In the genomic region with DNA sequence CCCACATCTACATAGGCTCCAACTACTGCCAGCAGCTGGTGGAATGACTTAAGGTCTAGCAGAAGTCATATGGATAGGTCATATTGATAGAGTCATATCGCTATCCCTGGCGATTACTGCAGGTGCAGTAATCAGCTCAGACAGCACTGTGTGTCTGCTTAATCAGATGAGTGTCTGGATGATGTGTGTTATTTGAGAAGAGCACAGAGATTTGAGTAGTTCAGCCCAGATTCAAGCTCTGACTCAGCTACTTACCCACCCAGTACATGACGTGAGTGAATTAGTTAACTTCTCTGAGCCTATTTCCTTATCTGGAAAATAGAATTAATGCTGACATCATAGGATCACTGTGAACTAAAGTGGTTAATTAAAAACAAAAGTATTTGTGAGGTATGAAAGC, we compare ENCODE assay signal across 22 cellular contexts.
DNase-seq lines count a peak whose midpoint lies in the region; ATAC-seq and TF ChIP-seq lines count a peak whose summit lies in the region.
"Had no signal": no experiment of that assay in that cellular context is flagged by ENCODE, and none has a peak within 500 bp of the region (broad histone marks: within the 10 kb centered on the region; RNA-seq: fewer than 3 reads in every experiment).

No MANE protein-coding gene starts in this region.

- H3K4me3 Mint-ChIP-seq in activated CD4-positive, alpha-beta T cell treated with anti-CD3 and anti-CD28 coated beads for 36 hours: no peak overlapping the region
- H3K4me3 Mint-ChIP-seq in activated T-helper 17 cell treated with anti-CD3 and anti-CD28 coated beads, Interleukin-2, amount 50 U/mL, for 72 hours: no peak overlapping the region
- H3K4me3 Mint-ChIP-seq: activated naive CD4-positive, alpha-beta T cell treated with anti-CD3 and anti-CD28 coated beads for 36 hours; memory B cell; naive B cell; type B pancreatic cell had no signal

- H3K27ac Mint-ChIP-seq in activated CD4-positive, alpha-beta T cell treated with anti-CD3 and anti-CD28 coated beads for 36 hours: no peak overlapping the region
- no peak overlapping the region for H3K27ac Mint-ChIP-seq in activated T-helper 17 cell treated with anti-CD3 and anti-CD28 coated beads, Interleukin-2, amount 50 U/mL, for 72 hours
- H3K27ac Mint-ChIP-seq: activated naive CD4-positive, alpha-beta T cell treated with anti-CD3 and anti-CD28 coated beads for 36 hours; memory B cell; type B pancreatic cell had no signal

- no peak overlapping the region for H3K27ac ChIP-seq in prostate gland
- H3K27ac ChIP-seq: A549, coronary artery, gastrocnemius medialis, sigmoid colon had no signal

- H3K4me1 ChIP-seq in prostate gland (replicated peaks): no peaks in the 10 kb centered on the region
- H3K4me1 ChIP-seq: A549, gastrocnemius medialis, sigmoid colon had no signal

- CTCF ChIA-PET in activated CD4-positive, alpha-beta T cell treated with anti-CD3 and anti-CD28 coated beads for 36 hours (lab: Charles Lee): interaction anchor here (0.5 to 1.4 kb wide), 3 partner anchors 15 to 153 kb away, joined by 3 to 4 read pairs (median 3); no protein-coding TSS in a partner anchor

- H3K4me1 Mint-ChIP-seq in activated CD4-positive, alpha-beta T cell treated with anti-CD3 and anti-CD28 coated beads for 36 hours: peaks cover 11% of the 10 kb centered on the region
- peaks cover 15% of the 10 kb centered on the region for H3K4me1 Mint-ChIP-seq in activated T-helper 17 cell treated with anti-CD3 and anti-CD28 coated beads, Interleukin-2, amount 50 U/mL, for 72 hours

- DNase-seq in activated CD4-positive, alpha-beta T cell treated with anti-CD3 and anti-CD28 coated beads for 36 hours: no peak
- no peak for DNase-seq in activated CD4-positive, alpha-beta T cell treated with anti-CD3 and anti-CD28 coated beads, Interleukin-2, amount 50 U/mL, for 48 hours
- DNase-seq in fibroblast of mammary gland (ENCODE audit: low read depth) (peak; percentile 63), NCI-H345 (lab: John Stamatoyannopoulos, UW) (no peak), prostate gland (ENCODE audit: low spot score) (no peak)
- DNase-seq in activated naive CD4-positive, alpha-beta T cell (lab: John Stamatoyannopoulos, UW): no peak
- DNase-seq: activated naive CD4-positive, alpha-beta T cell treated with anti-CD3 and anti-CD28 coated beads for 36 hours; DMS79 treated with DMSO at 0.1 percent for 48 hours; gastrocnemius medialis; KG1; naive B cell; NCI-H2029 treated with DMSO at 0.1 percent for 48 hours; NCI-H446 treated with DMSO at 0.1 percent for 48 hours; sigmoid colon; stimulated activated naive CD4-positive, alpha-beta T cell treated with Interleukin-2 at 50 U/mL for 16 hours; SW 1271 had no signal

- no peak overlapping the region for H3K4me3 ChIP-seq in fibroblast of mammary gland (ENCODE audit: control insufficient read depth, low read depth, low read length)
- no peak overlapping the region for H3K4me3 ChIP-seq in prostate gland
- H3K4me3 ChIP-seq: A549, coronary artery, gastrocnemius medialis, sigmoid colon had no signal

- TF ChIP-seq POLR2A in prostate gland (IDR thresholded peaks at IDR 0.05): no peak

- peaks cover 11% of the 10 kb centered on the region for H3K27me3 Mint-ChIP-seq in activated CD4-positive, alpha-beta T cell treated with anti-CD3 and anti-CD28 coated beads for 36 hours
- H3K27me3 Mint-ChIP-seq in activated T-helper 17 cell treated with anti-CD3 and anti-CD28 coated beads, Interleukin-2, amount 50 U/mL, for 72 hours: peaks cover 24% of the 10 kb centered on the region

- H3K9me3 Mint-ChIP-seq in activated CD4-positive, alpha-beta T cell treated with anti-CD3 and anti-CD28 coated beads for 36 hours (ENCODE audit: low read depth): peaks cover 4% of the 10 kb centered on the region
- H3K9me3 Mint-ChIP-seq in activated T-helper 17 cell treated with anti-CD3 and anti-CD28 coated beads, Interleukin-2, amount 50 U/mL, for 72 hours: peaks cover 6% of the 10 kb centered on the region

- no peaks in the 10 kb centered on the region for H3K36me3 Mint-ChIP-seq in activated CD4-positive, alpha-beta T cell treated with anti-CD3 and anti-CD28 coated beads for 36 hours (ENCODE audit: low read depth)
- H3K36me3 Mint-ChIP-seq in activated T-helper 17 cell treated with anti-CD3 and anti-CD28 coated beads, Interleukin-2, amount 50 U/mL, for 72 hours (ENCODE audit: low read depth): no peaks in the 10 kb centered on the region
- H3K36me3 Mint-ChIP-seq: type B pancreatic cell had no signal

- TF ChIP-seq CTCF in fibroblast of mammary gland (conservative IDR thresholded peaks at IDR 0.05; ENCODE audit: control insufficient read depth, insufficient read depth, low read depth, low read length) (no peak), prostate gland (IDR thresholded peaks at IDR 0.05) (no peak)

- ATAC-seq in activated CD4-positive, alpha-beta T cell treated with anti-CD3 and anti-CD28 coated beads for 36 hours: peak; percentile 36
- ATAC-seq in activated T-helper 17 cell treated with anti-CD3 and anti-CD28 coated beads, Interleukin-2, amount 50 U/mL, for 72 hours (replicated peaks): peak; percentile 62
- ATAC-seq in GM18907 (IDR thresholded peaks at IDR 0.05; ENCODE audit: unreplicated experiment): no peak
- ATAC-seq: A549, gastrocnemius medialis had no signal

- WGBS in prostate gland: 94% methylated on average over 3 of the region's 3 CpGs

- no peaks in the 10 kb centered on the region for H3K27me3 ChIP-seq in prostate gland (replicated peaks; ENCODE audit: insufficient read depth)
- H3K27me3 ChIP-seq: gastrocnemius medialis, sigmoid colon had no signal

- POLR2A ChIA-PET in activated CD4-positive, alpha-beta T cell treated with anti-CD3 and anti-CD28 coated beads for 36 hours (lab: Charles Lee): no interaction called here

- no peaks in the 10 kb centered on the region for H3K9me3 ChIP-seq in prostate gland
- H3K9me3 ChIP-seq: A549, gastrocnemius medialis, sigmoid colon had no signal

- intact Hi-C loops in activated CD4-positive, alpha-beta T cell treated with anti-CD3 and anti-CD28 coated beads for 36 hours (cut with DNase I, micrococcal nuclease): no loop called here
- intact Hi-C loops in prostate gland (cut with DNase I): no loop called here

- no peaks in the 10 kb centered on the region for H3K36me3 ChIP-seq in prostate gland
- H3K36me3 ChIP-seq: gastrocnemius medialis, sigmoid colon had no signal
